ENCODE assay signal across 1 cellular context in the genomic region with DNA sequence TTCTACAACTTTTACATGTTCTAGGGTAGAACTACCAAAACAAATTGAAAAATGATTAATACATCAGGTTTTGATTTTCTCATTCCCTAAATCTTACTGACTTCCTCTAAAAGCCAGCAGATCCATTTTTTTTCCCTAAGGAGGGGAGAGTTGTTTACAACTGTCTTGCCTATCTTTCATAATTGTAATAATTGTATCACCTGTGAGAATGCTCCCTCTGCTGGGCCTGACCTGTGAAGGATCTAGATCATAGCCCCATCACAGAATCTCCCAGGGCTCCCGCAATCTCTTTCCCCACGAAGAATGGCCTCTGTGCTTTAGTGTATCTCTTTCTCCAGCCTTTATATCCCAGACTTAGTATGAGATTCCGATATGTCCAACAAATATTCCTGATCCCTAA.
A peak's percentile ranks its signal among the peaks of the same experiment; 100 is the strongest.
TF ChIP-seq lines count a peak whose summit lies in the region.

No MANE protein-coding gene starts in this region.

TF ChIP-seq in GM12878, 131 proteins besides CTCF, POLR2A, EP300 and RAD21:
- TF ChIP-seq SMC3 (IDR thresholded peaks at IDR 0.05; ENCODE audit: borderline replicate concordance, low read length), result peak; percentile 28; the same call in 1 of the 2 replicates
- TF ChIP-seq, protein P1, sequence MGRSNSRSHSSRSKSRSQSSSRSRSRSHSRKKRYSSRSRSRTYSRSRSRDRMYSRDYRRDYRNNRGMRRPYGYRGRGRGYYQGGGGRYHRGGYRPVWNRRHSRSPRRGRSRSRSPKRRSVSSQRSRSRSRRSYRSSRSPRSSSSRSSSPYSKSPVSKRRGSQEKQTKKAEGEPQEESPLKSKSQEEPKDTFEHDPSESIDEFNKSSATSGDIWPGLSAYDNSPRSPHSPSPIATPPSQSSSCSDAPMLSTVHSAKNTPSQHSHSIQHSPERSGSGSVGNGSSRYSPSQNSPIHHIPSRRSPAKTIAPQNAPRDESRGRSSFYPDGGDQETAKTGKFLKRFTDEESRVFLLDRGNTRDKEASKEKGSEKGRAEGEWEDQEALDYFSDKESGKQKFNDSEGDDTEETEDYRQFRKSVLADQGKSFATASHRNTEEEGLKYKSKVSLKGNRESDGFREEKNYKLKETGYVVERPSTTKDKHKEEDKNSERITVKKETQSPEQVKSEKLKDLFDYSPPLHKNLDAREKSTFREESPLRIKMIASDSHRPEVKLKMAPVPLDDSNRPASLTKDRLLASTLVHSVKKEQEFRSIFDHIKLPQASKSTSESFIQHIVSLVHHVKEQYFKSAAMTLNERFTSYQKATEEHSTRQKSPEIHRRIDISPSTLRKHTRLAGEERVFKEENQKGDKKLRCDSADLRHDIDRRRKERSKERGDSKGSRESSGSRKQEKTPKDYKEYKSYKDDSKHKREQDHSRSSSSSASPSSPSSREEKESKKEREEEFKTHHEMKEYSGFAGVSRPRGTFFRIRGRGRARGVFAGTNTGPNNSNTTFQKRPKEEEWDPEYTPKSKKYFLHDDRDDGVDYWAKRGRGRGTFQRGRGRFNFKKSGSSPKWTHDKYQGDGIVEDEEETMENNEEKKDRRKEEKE (IDR thresholded peaks at IDR 0.05), result no peak
